ENCODE assay signal across 5 cellular contexts in the genomic region with DNA sequence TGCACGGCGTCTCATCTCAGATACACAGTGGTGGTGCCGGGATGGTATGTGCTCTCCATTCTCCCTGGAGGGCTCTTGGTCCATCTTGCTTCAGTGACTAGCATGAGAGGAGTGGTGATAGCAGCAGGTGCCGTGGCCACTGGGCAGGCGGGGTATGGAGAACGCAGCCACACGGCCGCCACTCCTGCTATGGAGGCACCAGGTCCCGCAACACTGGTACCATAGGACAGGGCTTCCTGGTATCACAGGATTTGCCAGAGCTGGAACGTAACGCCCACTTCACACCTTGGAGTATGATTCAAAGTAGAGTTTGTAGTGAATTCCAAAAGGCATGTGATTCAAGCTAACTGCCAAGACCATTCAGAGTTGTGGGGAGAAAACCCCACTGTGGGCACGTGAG.
"Had no signal": no experiment of that assay in that cellular context is flagged by ENCODE, and none has a peak within 500 bp of the region (broad histone marks: within the 10 kb centered on the region; RNA-seq: fewer than 3 reads in every experiment).

No MANE protein-coding gene starts in this region.

- H3K27me3 Mint-ChIP-seq: IgD-negative memory B cell had no signal

- H3K36me3 Mint-ChIP-seq: IgD-negative memory B cell had no signal

- H3K4me1 Mint-ChIP-seq: IgD-negative memory B cell had no signal

- H3K4me3 ChIP-seq: K562 had no signal

- H3K4me3 Mint-ChIP-seq: IgD-negative memory B cell had no signal

- H3K27ac Mint-ChIP-seq: IgD-negative memory B cell had no signal

- H3K27ac ChIP-seq: HL-60 had no signal

- DNase-seq: IMR-90, KBM-7 had no signal
